Comparison of ENCODE assay signal across 27 cellular contexts in the genomic region with DNA sequence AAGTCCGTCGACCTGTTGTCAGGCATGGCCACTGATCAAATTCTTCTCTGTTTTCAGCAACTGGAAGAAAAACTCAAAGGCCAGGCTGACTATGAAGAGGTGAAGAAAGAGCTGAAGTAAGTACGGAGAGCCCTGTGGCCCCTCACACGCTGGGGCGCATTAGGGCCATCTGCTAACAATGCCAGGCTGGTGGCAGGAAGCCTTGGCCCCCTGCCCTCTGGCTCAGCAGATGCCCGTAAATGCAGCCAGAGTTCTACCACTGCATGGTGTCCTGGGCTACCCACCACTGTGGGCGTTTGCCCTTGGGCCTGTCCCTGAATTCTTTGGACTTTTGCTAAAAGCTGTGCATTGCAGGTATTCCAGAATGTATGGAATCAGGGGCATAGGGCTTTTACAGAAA.
DNase-seq lines count a peak whose midpoint lies in the region; ATAC-seq, FAIRE-seq and TF ChIP-seq lines count a peak whose summit lies in the region.
"Had no signal": no experiment of that assay in that cellular context is flagged by ENCODE, and none has a peak within 500 bp of the region (broad histone marks: within the 10 kb centered on the region; RNA-seq: fewer than 3 reads in every experiment).

No MANE protein-coding gene starts in this region.

- H4K8ac ChIP-seq in H1 (ENCODE audit: extremely low read depth, insufficient read depth, low read length): no peak overlapping the region

- no peak for TF ChIP-seq EP300 in H1 (IDR thresholded peaks at IDR 0.05; ENCODE audit: borderline replicate concordance in 1 of 2, low read depth in 2 of 2, low read length in 2 of 2)

- H2BK120ac ChIP-seq in H1 (replicated peaks; ENCODE audit: low read depth, low read length): no peak overlapping the region

- WGBS in H1 (ENCODE audit: extremely low coverage in 1 of 2, insufficient coverage in 1 of 2, insufficient read length in 1 of 2, insufficient replicate concordance in 2 of 2, low coverage in 1 of 2, low lambda C conversion rate in 2 of 2, missing lambda C conversion rate in 1 of 2), 2 experiments: 89% methylated on average over 7 of the region's 7 CpGs; no CpG with 5 or more reads in 1 of the 2 experiments

- H3K79me1 ChIP-seq in H1 (ENCODE audit: low read depth, low read length): no peaks in the 10 kb centered on the region; the same call in 1 of the 2 replicates

- H3K4me1 ChIP-seq in H1 (replicated peaks in 1 of 4; ENCODE audit: control insufficient read depth in 3 of 4, insufficient read depth in 4 of 4, low read length in 3 of 4): peaks cover 4 to 15% (median 9%) of the 10 kb centered on the region in 4 experiments
- H3K4me1 ChIP-seq in CD8-positive, alpha-beta memory T cell (ENCODE audit: insufficient read depth, low read length): no peaks in the 10 kb centered on the region

- H3K9ac ChIP-seq in H1 (replicated peaks in 1 of 4; ENCODE audit: extremely low read depth in 1 of 4, low read depth in 3 of 4, low read length in 3 of 4): no peak overlapping the region

- H2BK15ac ChIP-seq in H1 (ENCODE audit: low read length): no peak overlapping the region

- H3K9me3 ChIP-seq in H1 (ENCODE audit: insufficient read depth in 2 of 2, low read depth in 1 of 2, low read length in 1 of 2): no peaks in the 10 kb centered on the region
- no peaks in the 10 kb centered on the region for H3K9me3 ChIP-seq in CD8-positive, alpha-beta memory T cell (ENCODE audit: low read length)

- H4K91ac ChIP-seq in H1 (replicated peaks; ENCODE audit: insufficient read length, low read length): no peak overlapping the region

- 0 out of 2 replicates have a peak overlapping the region, but pooled peaks have one; percentile 60 for H2BK12ac ChIP-seq in H1 (ENCODE audit: low read depth, low read length)

- peaks cover 2 to 23% (median 8%) of the 10 kb centered on the region in 4 experiments; a peak in 6 of 8 replicates for H3K36me3 ChIP-seq in H1 (ENCODE audit: control insufficient read depth in 2 of 4, insufficient read depth in 4 of 4, low read length in 3 of 4)
- peaks cover 5% of the 10 kb centered on the region for H3K36me3 ChIP-seq in CD8-positive, alpha-beta memory T cell (ENCODE audit: insufficient read depth, low read length)

- H3K56ac ChIP-seq in H1 (replicated peaks; ENCODE audit: insufficient read length, low read depth, low read length): no peak overlapping the region

- H3K9me3 Mint-ChIP-seq in natural killer cell treated with Interleukin-12 subunit alpha and Interleukin-12 subunit beta and Interleukin-15 and Interleukin-18, amount 100 ng/mL, for 72 hours: no peaks in the 10 kb centered on the region
- no peaks in the 10 kb centered on the region for H3K9me3 Mint-ChIP-seq in natural killer cell
- no peaks in the 10 kb centered on the region for H3K9me3 Mint-ChIP-seq in CD8-positive, alpha-beta memory T cell

- POLR2A ChIA-PET in H1 (lab: Charles Lee; ENCODE audit: partially characterized antibody): interaction anchor here (0.7 to 1.1 kb wide), 2 partner anchors 9 to 11 kb away, joined by 3 read pairs; no protein-coding TSS in a partner anchor
- POLR2A ChIA-PET in CD8-positive, alpha-beta memory T cell (lab: Charles Lee): no interaction called here

- H3K27me3 Mint-ChIP-seq in natural killer cell treated with Interleukin-12 subunit alpha and Interleukin-12 subunit beta and Interleukin-15 and Interleukin-18, amount 100 ng/mL, for 72 hours: no peaks in the 10 kb centered on the region
- H3K27me3 Mint-ChIP-seq in natural killer cell (ENCODE audit: low read depth in 2 of 2): no peaks in the 10 kb centered on the region
- no peaks in the 10 kb centered on the region for H3K27me3 Mint-ChIP-seq in CD8-positive, alpha-beta memory T cell

- H3K4me1 Mint-ChIP-seq in natural killer cell treated with Interleukin-12 subunit alpha and Interleukin-12 subunit beta and Interleukin-15 and Interleukin-18, amount 100 ng/mL, for 72 hours (ENCODE audit: low read depth in 2 of 2): no peaks in the 10 kb centered on the region
- no peaks in the 10 kb centered on the region for H3K4me1 Mint-ChIP-seq in natural killer cell
- no peaks in the 10 kb centered on the region for H3K4me1 Mint-ChIP-seq in CD8-positive, alpha-beta memory T cell

- no peak for FAIRE-seq in H1 (lab: Jason Lieb, UNC)
- FAIRE-seq: GM12878, GM19239, HepG2 had no signal

- no peak overlapping the region for H3K23ac ChIP-seq in H1 (ENCODE audit: insufficient read length)

- ATAC-seq in natural killer cell treated with Interleukin-12 subunit alpha and Interleukin-12 subunit beta and Interleukin-15 and Interleukin-18, amount 100 ng/mL, for 72 hours: no peak
- ATAC-seq in natural killer cell (no peak), left ventricle myocardium superior (peak; percentile 88), GM21723 (IDR thresholded peaks at IDR 0.05; ENCODE audit: unreplicated experiment) (no peak), GM21786 (IDR thresholded peaks at IDR 0.05; ENCODE audit: unreplicated experiment) (no peak)
- ATAC-seq: GM12878, HepG2 had no signal

- H3K4me3 ChIP-seq in H1 (ENCODE audit: extremely low read depth in 1 of 4, insufficient read depth in 2 of 4, low read depth in 3 of 4, low read length in 4 of 4): no peak overlapping the region
- no peak overlapping the region for H3K4me3 ChIP-seq in CD8-positive, alpha-beta memory T cell (ENCODE audit: low read length)
- H3K4me3 ChIP-seq: GM12878, PC-9, SK-N-MC had no signal

- peaks cover 2% of the 10 kb centered on the region; the same call in 1 of the 2 replicates for H3K23me2 ChIP-seq in H1 (ENCODE audit: low read depth, low read length)

- no peak overlapping the region for H3K18ac ChIP-seq in H1 (ENCODE audit: extremely low read depth, low read length)

- no peaks in the 10 kb centered on the region for H3K79me2 ChIP-seq in H1 (ENCODE audit: control insufficient read depth in 1 of 2, insufficient read depth in 2 of 2, low read length in 2 of 2)

- no peaks in the 10 kb centered on the region for H4K20me1 ChIP-seq in H1 (replicated peaks in 1 of 2; ENCODE audit: control insufficient read depth in 1 of 2, insufficient read depth in 2 of 2, low read length in 2 of 2)

- H3K4me2 ChIP-seq in H1 (ENCODE audit: insufficient read depth in 1 of 2, low read depth in 2 of 2, low read length in 2 of 2): no peak overlapping the region
- H3K4me2 ChIP-seq: PC-9 had no signal

- H2BK20ac ChIP-seq in H1 (ENCODE audit: low read length): no peak overlapping the region

- 0 out of 2 replicates have a peak overlapping the region, but pooled peaks have one; percentile 77 for H2BK5ac ChIP-seq in H1 (ENCODE audit: low read depth, low read length)

- no peak for TF ChIP-seq RAD21 in H1 (IDR thresholded peaks at IDR 0.05 in 1 of 2, conservative IDR thresholded peaks at IDR 0.05 in 1 of 2; ENCODE audit: low read depth in 2 of 2, low read length in 2 of 2)

- no peak overlapping the region for H4K5ac ChIP-seq in H1 (ENCODE audit: insufficient read length, low read depth, low read length)

- TF ChIP-seq POLR2A in H1 (IDR thresholded peaks at IDR 0.05; ENCODE audit: control extremely low read depth in 1 of 2, low read depth in 2 of 2, low read length in 2 of 2): no peak

- H3K4me3 Mint-ChIP-seq in natural killer cell treated with Interleukin-12 subunit alpha and Interleukin-12 subunit beta and Interleukin-15 and Interleukin-18, amount 100 ng/mL, for 72 hours: no peak overlapping the region
- no peak overlapping the region for H3K4me3 Mint-ChIP-seq in natural killer cell
- no peak overlapping the region for H3K4me3 Mint-ChIP-seq in CD8-positive, alpha-beta memory T cell

- H3K27ac ChIP-seq in H1 (ENCODE audit: low read depth, low read length): no peak overlapping the region
- H3K27ac ChIP-seq in CD8-positive, alpha-beta memory T cell (ENCODE audit: low read depth, low read length): no peak overlapping the region
- H3K27ac ChIP-seq: PC-9, SK-N-MC had no signal

- no peak overlapping the region for H3K27ac Mint-ChIP-seq in natural killer cell treated with Interleukin-12 subunit alpha and Interleukin-12 subunit beta and Interleukin-15 and Interleukin-18, amount 100 ng/mL, for 72 hours
- no peak overlapping the region for H3K27ac Mint-ChIP-seq in natural killer cell
- H3K27ac Mint-ChIP-seq in CD8-positive, alpha-beta memory T cell: no peak overlapping the region

- no peak overlapping the region for H3K4ac ChIP-seq in H1 (replicated peaks; ENCODE audit: insufficient read length, low read depth, low read length)

- no peak overlapping the region for H3K14ac ChIP-seq in H1 (ENCODE audit: insufficient read length)

- H2AK5ac ChIP-seq in H1 (ENCODE audit: low read depth, low read length): peak overlapping the region; percentile 28; the same call in 1 of the 2 replicates

- CTCF ChIA-PET in H1 (lab: Charles Lee; ENCODE audit: partially characterized antibody): no interaction called here
- CTCF ChIA-PET in CD8-positive, alpha-beta memory T cell (lab: Charles Lee): no interaction called here

- H2AFZ ChIP-seq in H1 (ENCODE audit: low read length): no peak overlapping the region
- H2AFZ ChIP-seq: PC-9 had no signal

- peaks cover 8% of the 10 kb centered on the region for H3K36me3 Mint-ChIP-seq in natural killer cell treated with Interleukin-12 subunit alpha and Interleukin-12 subunit beta and Interleukin-15 and Interleukin-18, amount 100 ng/mL, for 72 hours
- H3K36me3 Mint-ChIP-seq in natural killer cell: no peaks in the 10 kb centered on the region
- peaks cover 0 to 70% (median 22%) of the 10 kb centered on the region in 3 donors for H3K36me3 Mint-ChIP-seq in CD8-positive, alpha-beta memory T cell

- DNase-seq in natural killer cell treated with Interleukin-12 subunit alpha and Interleukin-12 subunit beta and Interleukin-15 and Interleukin-18, amount 100 ng/mL, for 72 hours (ENCODE audit: low spot score): peak; percentile 10
- DNase-seq in natural killer cell: no peak
- no peak for DNase-seq in H1 (ENCODE audit: low read depth in 1 of 2, low spot score in 2 of 2)
- peak; percentile 76 for DNase-seq in left ventricle myocardium superior
- DNase-seq in DMS153 (lab: John Stamatoyannopoulos, UW): no peak
- DNase-seq in CD8-positive, alpha-beta memory T cell: no peak
- DNase-seq: GDM1; H7; Karpas-422; NCI-H1092 treated with DMSO at 0.1 percent for 48 hours; NCI-H1436; NCI-H187; NCI-H2081 treated with DMSO at 0.1 percent for 48 hours; NCI-H446; NCI-H524 treated with DMSO at 0.1 percent for 48 hours; NCI-H82; NK-92 treated with Interleukin-12 subunit alpha and Interleukin-12 subunit beta, amount 100 ng/mL, for 24 hours; PC-9; RPMI8226; SIG-M5; SW 1271 had no signal

- TF ChIP-seq CTCF in natural killer cell (IDR thresholded peaks at IDR 0.05): no peak
- TF ChIP-seq CTCF in H1 (IDR thresholded peaks at IDR 0.05; ENCODE audit: control extremely low read depth in 1 of 3, insufficient read depth in 1 of 3, low read depth in 1 of 3, low read length in 3 of 3): no peak

- H3K27me3 ChIP-seq in H1 (replicated peaks in 1 of 4; ENCODE audit: control insufficient read depth in 3 of 4, extremely low read depth in 1 of 4, insufficient read depth in 3 of 4, low read length in 3 of 4): no peaks in the 10 kb centered on the region
- no peaks in the 10 kb centered on the region for H3K27me3 ChIP-seq in CD8-positive, alpha-beta memory T cell (ENCODE audit: insufficient read depth, low read length, poor library complexity, severe bottlenecking)

- intact Hi-C loops in natural killer cell (cut with micrococcal nuclease) (no loop called here), left ventricle myocardium superior (cut with micrococcal nuclease) (no loop called here)

TF ChIP-seq in H1, 55 proteins besides CTCF, POLR2A, EP300 and RAD21 (continues in another document):
- no peak for TF ChIP-seq CBX8 (IDR thresholded peaks at IDR 0.05; ENCODE audit: borderline replicate concordance, low read depth, low read length)

Comparison
In these comparisons a context has a peak if more than half of its experiments do, and no peak if none do; other contexts are left out.
1. DNase-seq: peak in natural killer cell treated with Interleukin-12 subunit alpha and Interleukin-12 subunit beta and Interleukin-15 and Interleukin-18, amount 100 ng/mL, for 72 hours (single experiment) and left ventricle myocardium superior (single experiment); none in natural killer cell (single experiment), H1 (0 of 2), DMS153 (single experiment) and CD8-positive, alpha-beta memory T cell (0 of 5).